ENCODE assay signal across 25 cellular contexts in the genomic region with DNA sequence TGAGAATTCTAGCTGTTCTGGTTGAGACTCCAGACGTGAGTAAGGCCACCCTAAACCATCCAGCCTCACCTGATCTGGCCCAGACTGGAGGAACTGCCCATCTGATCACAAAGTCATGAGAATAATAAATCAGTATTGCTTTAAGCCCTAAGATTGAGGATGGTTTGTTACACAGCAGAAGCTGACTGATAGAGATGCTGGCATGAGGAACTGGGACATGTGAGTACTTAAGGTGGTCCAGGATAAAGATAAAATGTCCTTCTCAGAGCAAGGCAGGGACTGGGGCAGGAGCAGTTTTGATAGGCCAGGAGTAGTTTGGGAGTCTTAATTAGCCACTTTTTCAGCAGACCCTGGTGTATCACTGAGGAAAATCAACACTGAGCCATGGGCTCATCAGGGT. TPM values are rescaled to one million over a fixed set of nuclear protein-coding genes. Genes with fewer than 3 reads are reported as not detected.
A peak's percentile ranks its signal among the peaks of the same experiment; 100 is the strongest.
DNase-seq lines count a peak whose midpoint lies in the region; ATAC-seq and TF ChIP-seq lines count a peak whose summit lies in the region.
"Had no signal": no experiment of that assay in that cellular context is flagged by ENCODE, and none has a peak within 500 bp of the region (broad histone marks: within the 10 kb centered on the region; RNA-seq: fewer than 3 reads in every experiment).

No MANE protein-coding gene starts in this region.

- H3K36me3 Mint-ChIP-seq in activated CD4-positive, alpha-beta T cell treated with anti-CD3 and anti-CD28 coated beads, Interleukin-2, amount 10 ng/mL, durations not matched to agents 24 days and 14 days (ENCODE audit: low read depth) = peaks cover 20% of the 10 kb centered on the region
- H3K36me3 Mint-ChIP-seq in CD4-positive, CD25-positive, alpha-beta regulatory T cell = no peaks in the 10 kb centered on the region
- H3K36me3 Mint-ChIP-seq in T-helper 17 cell (ENCODE audit: low read depth) (no peaks in the 10 kb centered on the region), Calu3 (ENCODE audit: insufficient read depth, unreplicated experiment) (peaks cover 2% of the 10 kb centered on the region), chondrocyte (ENCODE audit: low read depth) (peaks cover 3% of the 10 kb centered on the region)
- H3K36me3 Mint-ChIP-seq in naive thymus-derived CD4-positive, alpha-beta T cell = peaks cover 0 to 17% (median 4%) of the 10 kb centered on the region in 5 donors

- H3K9me3 ChIP-seq in CD4-positive, CD25-positive, alpha-beta regulatory T cell (ENCODE audit: control insufficient read depth in 2 of 2, low read length in 2 of 2) = no peaks in the 10 kb centered on the region
- H3K9me3 ChIP-seq in T-helper 17 cell (ENCODE audit: control insufficient read depth, low read length, poor library complexity, severe bottlenecking) = no peaks in the 10 kb centered on the region
- H3K9me3 ChIP-seq in naive thymus-derived CD4-positive, alpha-beta T cell (ENCODE audit: control insufficient read depth in 2 of 3, low read length in 3 of 3) = no peaks in the 10 kb centered on the region

- CTCF ChIA-PET in naive thymus-derived CD4-positive, alpha-beta T cell (lab: Charles Lee) = interaction anchor here (0.6 kb wide), 1 partner anchor 29 kb away, joined by 3 read pairs; no protein-coding TSS in a partner anchor
- CTCF ChIA-PET in Calu3 (lab: Charles Lee) = no interaction called here

- no peaks in the 10 kb centered on the region for H3K36me3 ChIP-seq in CD4-positive, CD25-positive, alpha-beta regulatory T cell (ENCODE audit: control insufficient read depth, insufficient read depth, low read length)
- no peaks in the 10 kb centered on the region for H3K36me3 ChIP-seq in naive thymus-derived CD4-positive, alpha-beta T cell (ENCODE audit: control insufficient read depth in 2 of 3, insufficient read depth in 3 of 3, low read length in 3 of 3)

- ATAC-seq in CD4-positive, CD25-positive, alpha-beta regulatory T cell (ENCODE audit: low read depth in 2 of 2) = no peak
- ATAC-seq in T-helper 17 cell = no peak
- ATAC-seq in naive thymus-derived CD4-positive, alpha-beta T cell = no peak
- no peak for ATAC-seq in GM18502 (IDR thresholded peaks at IDR 0.05; ENCODE audit: poor library complexity, unreplicated experiment)
- ATAC-seq: PC-3 had no signal

- TF ChIP-seq CTCF in Calu3 (IDR thresholded peaks at IDR 0.05; ENCODE audit: unreplicated experiment) (no peak), chondrocyte (IDR thresholded peaks at IDR 0.05) (no peak)

- peaks cover 16% of the 10 kb centered on the region for H3K4me1 Mint-ChIP-seq in activated CD4-positive, alpha-beta T cell treated with anti-CD3 and anti-CD28 coated beads, Interleukin-2, amount 10 ng/mL, durations not matched to agents 24 days and 14 days
- peaks cover 21 to 71% (median 47%) of the 10 kb centered on the region in 4 donors for H3K4me1 Mint-ChIP-seq in CD4-positive, CD25-positive, alpha-beta regulatory T cell
- H3K4me1 Mint-ChIP-seq in T-helper 17 cell = peaks cover 7% of the 10 kb centered on the region
- peaks cover 13 to 80% (median 57%) of the 10 kb centered on the region in 7 donors for H3K4me1 Mint-ChIP-seq in naive thymus-derived CD4-positive, alpha-beta T cell
- H3K4me1 Mint-ChIP-seq in Calu3 (ENCODE audit: low read depth, unreplicated experiment) = no peaks in the 10 kb centered on the region
- H3K4me1 Mint-ChIP-seq in chondrocyte (ENCODE audit: low read depth) = no peaks in the 10 kb centered on the region

- peak overlapping the region; percentile 1 for H3K27ac Mint-ChIP-seq in activated CD4-positive, alpha-beta T cell treated with anti-CD3 and anti-CD28 coated beads, Interleukin-2, amount 10 ng/mL, durations not matched to agents 24 days and 14 days
- H3K27ac Mint-ChIP-seq in CD4-positive, CD25-positive, alpha-beta regulatory T cell = peak overlapping the region; percentile 43 to 92 (median 86)
- peak overlapping the region; percentile 37 for H3K27ac Mint-ChIP-seq in T-helper 17 cell
- H3K27ac Mint-ChIP-seq in naive thymus-derived CD4-positive, alpha-beta T cell = peak overlapping the region in 7 of 9 donors; percentile 21 to 95 (median 84)
- no peak overlapping the region for H3K27ac Mint-ChIP-seq in Calu3 (ENCODE audit: unreplicated experiment)
- H3K27ac Mint-ChIP-seq in chondrocyte (ENCODE audit: unreplicated experiment) = no peak overlapping the region

- intact Hi-C loops in activated CD4-positive, alpha-beta T cell treated with anti-CD3 and anti-CD28 coated beads, Interleukin-2, amount 10 ng/mL, durations not matched to agents 24 days and 14 days (cut with micrococcal nuclease) = no loop called here
- intact Hi-C loops in naive thymus-derived CD4-positive, alpha-beta T cell (cut with micrococcal nuclease) = loop anchor here (5.0 to 10.0 kb wide), 2 partner anchors 55 to 802 kb away; a partner anchor contains a TSS
- intact Hi-C loops in Calu3 (cut with micrococcal nuclease; ENCODE audit: unreplicated experiment) = no loop called here

- DNase-seq in activated CD4-positive, alpha-beta T cell treated with anti-CD3 and anti-CD28 coated beads, Interleukin-2, amount 10 ng/mL, durations not matched to agents 24 days and 14 days = no peak
- no peak for DNase-seq in activated CD4-positive, alpha-beta T cell treated with anti-CD3 and anti-CD28 coated beads, Interleukin-2, amount 50 U/mL, for 4 hours
- no peak for DNase-seq in CD4-positive, CD25-positive, alpha-beta regulatory T cell
- DNase-seq in T-helper 17 cell = no peak
- DNase-seq in naive thymus-derived CD4-positive, alpha-beta T cell = no peak
- DNase-seq in Calu3 = no peak
- DNase-seq in chondrocyte (ENCODE audit: low spot score) = no peak
- DNase-seq: ACHN, DMS79, GOT3, HCEC 1CT, Kasumi-1, NCI-H1048, NCI-H1417 treated with DMSO at 0.1 percent for 48 hours, NCI-H187, NCI-H446, NCI-H526, PC-3, Right ventricle myocardium superior had no signal

- no peak overlapping the region for H3K4me3 ChIP-seq in CD4-positive, CD25-positive, alpha-beta regulatory T cell (ENCODE audit: low read depth, low read length)
- no peak overlapping the region for H3K4me3 ChIP-seq in naive thymus-derived CD4-positive, alpha-beta T cell (ENCODE audit: low read length)

- H3K4me1 ChIP-seq in CD4-positive, CD25-positive, alpha-beta regulatory T cell (ENCODE audit: control insufficient read depth, insufficient read depth, low read length, poor library complexity, severe bottlenecking) = peaks cover 47% of the 10 kb centered on the region
- H3K4me1 ChIP-seq in naive thymus-derived CD4-positive, alpha-beta T cell (ENCODE audit: control insufficient read depth in 2 of 2, insufficient read depth in 2 of 2, low read length in 2 of 2) = peaks cover 0 to 53% of the 10 kb centered on the region in 2 donors

- no peaks in the 10 kb centered on the region for H3K27me3 Mint-ChIP-seq in activated CD4-positive, alpha-beta T cell treated with anti-CD3 and anti-CD28 coated beads, Interleukin-2, amount 10 ng/mL, durations not matched to agents 24 days and 14 days
- H3K27me3 Mint-ChIP-seq in CD4-positive, CD25-positive, alpha-beta regulatory T cell = no peaks in the 10 kb centered on the region
- H3K27me3 Mint-ChIP-seq in T-helper 17 cell = no peaks in the 10 kb centered on the region
- H3K27me3 Mint-ChIP-seq in naive thymus-derived CD4-positive, alpha-beta T cell = no peaks in the 10 kb centered on the region
- no peaks in the 10 kb centered on the region for H3K27me3 Mint-ChIP-seq in Calu3 (ENCODE audit: unreplicated experiment)
- no peaks in the 10 kb centered on the region for H3K27me3 Mint-ChIP-seq in chondrocyte (ENCODE audit: low read depth)

- H3K4me3 Mint-ChIP-seq in activated CD4-positive, alpha-beta T cell treated with anti-CD3 and anti-CD28 coated beads, Interleukin-2, amount 10 ng/mL, durations not matched to agents 24 days and 14 days = no peak overlapping the region
- H3K4me3 Mint-ChIP-seq in CD4-positive, CD25-positive, alpha-beta regulatory T cell = peak overlapping the region in 2 of 4 donors; percentile 35 to 63
- H3K4me3 Mint-ChIP-seq in T-helper 17 cell (no peak overlapping the region), Calu3 (ENCODE audit: low read depth, unreplicated experiment) (no peak overlapping the region), chondrocyte (ENCODE audit: unreplicated experiment) (no peak overlapping the region)
- peak overlapping the region in 4 of 10 donors; percentile 11 to 60 (median 40) for H3K4me3 Mint-ChIP-seq in naive thymus-derived CD4-positive, alpha-beta T cell

- POLR2A ChIA-PET in naive thymus-derived CD4-positive, alpha-beta T cell (lab: Charles Lee) = no interaction called here

- no peak overlapping the region for H3K27ac ChIP-seq in CD4-positive, CD25-positive, alpha-beta regulatory T cell (ENCODE audit: insufficient read depth, low read length, poor library complexity, severe bottlenecking)
- no peak overlapping the region for H3K27ac ChIP-seq in naive thymus-derived CD4-positive, alpha-beta T cell (ENCODE audit: low read depth, low read length)
- H3K27ac ChIP-seq: 22Rv1, C4-2B had no signal

- H3K9me3 Mint-ChIP-seq in activated CD4-positive, alpha-beta T cell treated with anti-CD3 and anti-CD28 coated beads, Interleukin-2, amount 10 ng/mL, durations not matched to agents 24 days and 14 days = peaks cover 4% of the 10 kb centered on the region
- H3K9me3 Mint-ChIP-seq in CD4-positive, CD25-positive, alpha-beta regulatory T cell = no peaks in the 10 kb centered on the region
- H3K9me3 Mint-ChIP-seq in naive thymus-derived CD4-positive, alpha-beta T cell = peaks cover 0 to 6% (median 0%) of the 10 kb centered on the region in 11 donors
- no peaks in the 10 kb centered on the region for H3K9me3 Mint-ChIP-seq in Calu3 (ENCODE audit: low read depth, unreplicated experiment)
- peaks cover 5% of the 10 kb centered on the region for H3K9me3 Mint-ChIP-seq in chondrocyte (ENCODE audit: low read depth)

- H3K27me3 ChIP-seq in CD4-positive, CD25-positive, alpha-beta regulatory T cell (ENCODE audit: control insufficient read depth, insufficient read depth, low read length) = no peaks in the 10 kb centered on the region
- H3K27me3 ChIP-seq in naive thymus-derived CD4-positive, alpha-beta T cell (ENCODE audit: control insufficient read depth in 2 of 2, insufficient read depth in 2 of 2, low read length in 2 of 2) = no peaks in the 10 kb centered on the region

- BruUV-seq in Calu3 (replicated peaks; lab: Mats Ljungman, UMichigan) = no TSS peak

RNA-seq across cellular contexts. Expression of a gene that starts 6.8 kb away (rescaled TPM):
- not detected in 2 replicates for total RNA-seq in activated CD4-positive, alpha-beta T cell treated with anti-CD3 and anti-CD28 coated beads, Interleukin-2, amount 10 ng/mL, durations not matched to agents 24 days and 14 days
- 1.1 TPM for total RNA-seq in CD4-positive, CD25-positive, alpha-beta regulatory T cell
- 1 to 10 TPM in 3 of 4 donors, under 1 TPM in 1; 0.98 to 3.0 (median 1.7) TPM for polyA plus RNA-seq in CD4-positive, CD25-positive, alpha-beta regulatory T cell
- total RNA-seq in T-helper 17 cell = not detected
- 1 to 10 TPM in 2 of 5 experiments, not detected in 3; 1.4 to 1.7 TPM for total RNA-seq in naive thymus-derived CD4-positive, alpha-beta T cell
- polyA plus RNA-seq in naive thymus-derived CD4-positive, alpha-beta T cell = not detected
- not detected in 2 replicates for total RNA-seq in Calu3 (2022)
- not detected in 3 replicates for total RNA-seq in chondrocyte
- total RNA-seq: MCF 10A, PC-3, Right ventricle myocardium superior, RPMI7951, SK-MEL-5 had no signal

RNA-seq across cellular contexts. Expression of a gene that starts 53.1 kb away (rescaled TPM):
- 108 and 110 TPM in 2 replicates for total RNA-seq in activated CD4-positive, alpha-beta T cell treated with anti-CD3 and anti-CD28 coated beads, Interleukin-2, amount 10 ng/mL, durations not matched to agents 24 days and 14 days
- 2.7 TPM for total RNA-seq in CD4-positive, CD25-positive, alpha-beta regulatory T cell
- 1 to 10 TPM; 1.6 to 4.3 (median 3.2) TPM for polyA plus RNA-seq in CD4-positive, CD25-positive, alpha-beta regulatory T cell
- total RNA-seq in T-helper 17 cell (1 to 10 TPM in 1 of 2 donors, under 1 TPM in 1; 0.44 to 1.6 TPM), Calu3 (2022) (113 and 125 TPM in 2 replicates), chondrocyte (14.6 to 16.8 TPM (median 15.7 TPM) in 3 replicates)
- total RNA-seq in naive thymus-derived CD4-positive, alpha-beta T cell = 10 to 100 TPM in 1 of 5 experiments, 1 to 10 TPM in 1, under 1 TPM in 1, not detected in 2; 0.58 to 69.7 (median 2.7) TPM
- polyA plus RNA-seq in naive thymus-derived CD4-positive, alpha-beta T cell = not detected

Comparison
In these comparisons a context has a peak if more than half of its experiments do, and no peak if none do; other contexts are left out.
1. H3K27ac Mint-ChIP-seq: peak in activated CD4-positive, alpha-beta T cell treated with anti-CD3 and anti-CD28 coated beads, Interleukin-2, amount 10 ng/mL, durations not matched to agents 24 days and 14 days (single experiment), CD4-positive, CD25-positive, alpha-beta regulatory T cell (3 of 3), T-helper 17 cell (single experiment) and naive thymus-derived CD4-positive, alpha-beta T cell (7 of 9); none in Calu3 (single experiment) and chondrocyte (single experiment).
2. intact Hi-C loops: an anchor here in naive thymus-derived CD4-positive, alpha-beta T cell (5.0 to 10.0 kb wide); none called in activated CD4-positive, alpha-beta T cell treated with anti-CD3 and anti-CD28 coated beads, Interleukin-2, amount 10 ng/mL, durations not matched to agents 24 days and 14 days and Calu3.